31 cellular contexts compared by ENCODE assay signal in the genomic region with DNA sequence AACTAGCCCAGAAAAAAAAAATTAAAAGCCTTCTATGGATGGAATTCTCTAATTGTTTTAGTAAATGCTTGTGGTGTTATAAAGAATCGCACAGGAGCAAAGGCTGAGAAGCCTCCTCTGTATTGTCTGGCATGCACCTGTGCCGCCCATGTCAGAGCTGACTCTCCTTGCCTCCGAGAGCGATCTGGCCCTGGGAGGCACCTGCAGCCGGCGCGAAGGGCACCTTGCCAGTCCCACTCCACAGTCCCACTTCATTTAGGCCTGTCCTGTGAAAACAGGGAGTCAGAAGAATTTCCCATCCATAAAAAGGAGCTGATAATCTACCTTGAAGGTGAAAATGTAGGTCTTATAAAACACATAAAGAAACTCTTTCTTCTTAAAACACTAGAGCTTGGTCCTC.
"Had no signal": no experiment of that assay in that cellular context is flagged by ENCODE, and none has a peak within 500 bp of the region (broad histone marks: within the 10 kb centered on the region; RNA-seq: fewer than 3 reads in every experiment).

No MANE protein-coding gene starts in this region.

- H3K27ac ChIP-seq: adrenal gland, body of pancreas, esophagus muscularis mucosa, foreskin keratinocyte, gastrocnemius medialis, WERI-Rb-1 had no signal

- DNase-seq: activated B cell treated with CpG ODN at 0.5 μM for 24 hours; activated CD4-positive, alpha-beta T cell treated with anti-CD3 and anti-CD28 coated beads for 48 hours; activated CD4-positive, alpha-beta T cell treated with anti-CD3 and anti-CD28 coated beads, Interleukin-2, amount 50 U/mL, for 1 hour; activated CD4-positive, alpha-beta T cell treated with anti-CD3 and anti-CD28 coated beads, Interleukin-2, amount 50 U/mL, for 48 hours; activated CD8-positive, alpha-beta memory T cell treated with anti-CD3 and anti-CD28 coated beads, Interleukin-2, amount 10 ng/mL, durations not matched to agents 7 days and 5 days; activated CD8-positive, alpha-beta memory T cell treated with anti-CD3 and anti-CD28 coated beads, Interleukin-2, amount 50 U/mL, for 4 hours; activated CD8-positive, alpha-beta T cell treated with anti-CD3 and anti-CD28 coated beads for 36 hours; activated effector memory CD4-positive, alpha-beta T cell treated with anti-CD3 and anti-CD28 coated beads, Interleukin-2, amount 50 U/mL, for 16 hours; activated naive CD4-positive, alpha-beta T cell treated with anti-CD3 and anti-CD28 coated beads for 36 hours; activated naive CD8-positive, alpha-beta T cell treated with anti-CD3 and anti-CD28 coated beads for 36 hours; activated naive CD8-positive, alpha-beta T cell treated with anti-CD3 and anti-CD28 coated beads, Interleukin-2, amount 50 U/mL, for 24 hours; activated T-cell treated with anti-CD3 and anti-CD28 coated beads, Interleukin-2, amount 50 U/mL, for 1 hour; activated T-cell treated with anti-CD3 and anti-CD28 coated beads, Interleukin-2, amount 50 U/mL, for 48 hours; amygdala; aorta; body of pancreas; cortex of kidney; dermis blood vessel endothelial cell; effector CD4-positive, alpha-beta T cell; effector memory CD8-positive, alpha-beta T cell; erythroblast; foreskin keratinocyte; gastrocnemius medialis; glutamatergic neuron; SW 1271; T-cell; T-helper 9 cell; WERI-Rb-1 had no signal

- H3K4me1 ChIP-seq: adrenal gland, body of pancreas, esophagus muscularis mucosa, foreskin keratinocyte, gastrocnemius medialis had no signal

- H3K27me3 ChIP-seq: adrenal gland, body of pancreas, foreskin keratinocyte, gastrocnemius medialis had no signal

- H3K9me3 ChIP-seq: adrenal gland, body of pancreas, esophagus muscularis mucosa, gastrocnemius medialis had no signal

- H3K4me3 ChIP-seq: adrenal gland, body of pancreas, esophagus muscularis mucosa, gastrocnemius medialis had no signal

- H3K36me3 ChIP-seq: adrenal gland, esophagus muscularis mucosa, gastrocnemius medialis, WERI-Rb-1 had no signal

- ATAC-seq: activated CD4-positive, CD25-positive, alpha-beta regulatory T cell treated with anti-CD3 and anti-CD28 coated beads, Interleukin-2, amount 50 U/mL, for 24 hours; activated CD8-positive, alpha-beta memory T cell treated with anti-CD3 and anti-CD28 coated beads, Interleukin-2, amount 10 ng/mL, durations not matched to agents 7 days and 5 days; activated CD8-positive, alpha-beta T cell treated with anti-CD3 and anti-CD28 coated beads for 36 hours; activated naive CD8-positive, alpha-beta T cell treated with anti-CD3 and anti-CD28 coated beads, Interleukin-2, amount 50 U/mL, for 24 hours; body of pancreas; effector memory CD8-positive, alpha-beta T cell; foreskin keratinocyte; gastrocnemius medialis; T-cell had no signal
